9 cellular contexts compared by ENCODE assay signal in genomic region chr10:124739119-124739921, GRCh38. TPM values are rescaled to one million over a fixed set of nuclear protein-coding genes. Genes with fewer than 3 reads are reported as not detected.
DNase-seq lines count a peak whose midpoint lies in the region; ATAC-seq and TF ChIP-seq lines count a peak whose summit lies in the region.
"Had no signal": no experiment of that assay in that cellular context is flagged by ENCODE, and none has a peak within 500 bp of the region (broad histone marks: within the 10 kb centered on the region; RNA-seq: fewer than 3 reads in every experiment).

No MANE protein-coding gene starts in this region.

- H3F3A ChIP-seq in PC-3 (ENCODE audit: low read length, unreplicated experiment) = no peaks in the 10 kb centered on the region

- H3K27me3 ChIP-seq in HUES6 (ENCODE audit: control insufficient read depth, insufficient read depth, low read length) (peaks cover 9% of the 10 kb centered on the region; the same call in 1 of the 2 replicates), PC-3 (ENCODE audit: low read length) (no peaks in the 10 kb centered on the region)

- H3K4me3 Mint-ChIP-seq in activated T-helper 1 cell treated with anti-CD3 and anti-CD28 coated beads, Interleukin-12 subunit alpha, Interleukin-12 subunit beta, Interleukin-2, Interleukin-4 antibody, amounts not matched to agents 30 ng/mL and 10 ng/mL and 1 ng/mL, durations not matched to agents 14 hours and 24 hours and 36 hours = peak overlapping the region; percentile 25
- H3K4me3 Mint-ChIP-seq in stimulated activated memory B cell treated with anti-CD40 and anti-IgM and Interleukin-4, amounts not matched to agents 10 μg/mL and 1 μg/mL and 100 μg/mL, for 72 hours = peak overlapping the region; percentile 100

- H3K9ac ChIP-seq in HUES6 (ENCODE audit: low read length) = peak overlapping the region; percentile 71
- no peak overlapping the region for H3K9ac ChIP-seq in PC-3 (ENCODE audit: low read length)

- DNase-seq in activated T-helper 1 cell treated with anti-CD3 and anti-CD28 coated beads, Interleukin-12 subunit alpha, Interleukin-12 subunit beta, Interleukin-2, Interleukin-4 antibody, amounts not matched to agents 30 ng/mL and 10 ng/mL and 1 ng/mL, durations not matched to agents 14 hours and 24 hours and 36 hours (ENCODE audit: low spot score) = no peak
- DNase-seq in iris pigment epithelial cell (ENCODE audit: low read depth) = peak; percentile 15
- no peak for DNase-seq in nucleus accumbens (lab: John Stamatoyannopoulos, UW)
- no peak for DNase-seq in stimulated activated CD4-positive, alpha-beta T cell treated with anti-CD3 and anti-CD28 coated beads, Interleukin-2, amount 100 ng/mL, for 48 hours
- no peak for DNase-seq in PC-3
- DNase-seq: activated CD4-positive, CD25-positive, alpha-beta regulatory T cell; NCI-H1694 treated with DMSO at 0.1 percent for 48 hours had no signal

- H3K4me3 ChIP-seq in HUES6 (ENCODE audit: low read depth, low read length) = peak overlapping the region; percentile 46
- H3K4me3 ChIP-seq in PC-3 (ENCODE audit: low read length) = no peak overlapping the region

- peaks cover 9% of the 10 kb centered on the region for H3K27me3 Mint-ChIP-seq in activated T-helper 1 cell treated with anti-CD3 and anti-CD28 coated beads, Interleukin-12 subunit alpha, Interleukin-12 subunit beta, Interleukin-2, Interleukin-4 antibody, amounts not matched to agents 30 ng/mL and 10 ng/mL and 1 ng/mL, durations not matched to agents 14 hours and 24 hours and 36 hours (ENCODE audit: insufficient read depth)
- no peaks in the 10 kb centered on the region for H3K27me3 Mint-ChIP-seq in stimulated activated memory B cell treated with anti-CD40 and anti-IgM and Interleukin-4, amounts not matched to agents 10 μg/mL and 1 μg/mL and 100 μg/mL, for 72 hours

- H3K9me3 ChIP-seq in HUES6 (ENCODE audit: control insufficient read depth, insufficient read depth, low read depth, low read length) (no peaks in the 10 kb centered on the region), PC-3 (ENCODE audit: low read length) (no peaks in the 10 kb centered on the region)

- POLR2A ChIA-PET in PC-3 (lab: Charles Lee; ENCODE audit: unreplicated experiment) = no interaction called here

- no peak overlapping the region for H3K4me2 ChIP-seq in PC-3 (ENCODE audit: low read length)

- no peak overlapping the region for H3K27ac Mint-ChIP-seq in activated T-helper 1 cell treated with anti-CD3 and anti-CD28 coated beads, Interleukin-12 subunit alpha, Interleukin-12 subunit beta, Interleukin-2, Interleukin-4 antibody, amounts not matched to agents 30 ng/mL and 10 ng/mL and 1 ng/mL, durations not matched to agents 14 hours and 24 hours and 36 hours
- peak overlapping the region; percentile 98 for H3K27ac Mint-ChIP-seq in stimulated activated memory B cell treated with anti-CD40 and anti-IgM and Interleukin-4, amounts not matched to agents 10 μg/mL and 1 μg/mL and 100 μg/mL, for 72 hours

- H3K4me1 Mint-ChIP-seq in activated T-helper 1 cell treated with anti-CD3 and anti-CD28 coated beads, Interleukin-12 subunit alpha, Interleukin-12 subunit beta, Interleukin-2, Interleukin-4 antibody, amounts not matched to agents 30 ng/mL and 10 ng/mL and 1 ng/mL, durations not matched to agents 14 hours and 24 hours and 36 hours (ENCODE audit: low read depth) = peaks cover 57% of the 10 kb centered on the region
- H3K4me1 Mint-ChIP-seq in stimulated activated memory B cell treated with anti-CD40 and anti-IgM and Interleukin-4, amounts not matched to agents 10 μg/mL and 1 μg/mL and 100 μg/mL, for 72 hours = peaks cover 86% of the 10 kb centered on the region

- peaks cover 32% of the 10 kb centered on the region for H3K36me3 Mint-ChIP-seq in activated T-helper 1 cell treated with anti-CD3 and anti-CD28 coated beads, Interleukin-12 subunit alpha, Interleukin-12 subunit beta, Interleukin-2, Interleukin-4 antibody, amounts not matched to agents 30 ng/mL and 10 ng/mL and 1 ng/mL, durations not matched to agents 14 hours and 24 hours and 36 hours (ENCODE audit: low read depth)
- peaks cover 12% of the 10 kb centered on the region for H3K36me3 Mint-ChIP-seq in stimulated activated memory B cell treated with anti-CD40 and anti-IgM and Interleukin-4, amounts not matched to agents 10 μg/mL and 1 μg/mL and 100 μg/mL, for 72 hours

- H3K4me1 ChIP-seq in HUES6 (ENCODE audit: control insufficient read depth, insufficient read depth, low read length) (peaks cover 68% of the 10 kb centered on the region), PC-3 (ENCODE audit: insufficient read depth, low read length) (peaks cover 39% of the 10 kb centered on the region)

- ATAC-seq in stimulated activated memory B cell treated with anti-CD40 and anti-IgM and Interleukin-4, amounts not matched to agents 10 μg/mL and 1 μg/mL and 100 μg/mL, for 72 hours = no peak
- ATAC-seq in PC-3 = no peak

- no peaks in the 10 kb centered on the region for H3K9me3 Mint-ChIP-seq in activated T-helper 1 cell treated with anti-CD3 and anti-CD28 coated beads, Interleukin-12 subunit alpha, Interleukin-12 subunit beta, Interleukin-2, Interleukin-4 antibody, amounts not matched to agents 30 ng/mL and 10 ng/mL and 1 ng/mL, durations not matched to agents 14 hours and 24 hours and 36 hours
- no peaks in the 10 kb centered on the region for H3K9me3 Mint-ChIP-seq in stimulated activated memory B cell treated with anti-CD40 and anti-IgM and Interleukin-4, amounts not matched to agents 10 μg/mL and 1 μg/mL and 100 μg/mL, for 72 hours

- intact Hi-C loops in activated T-helper 1 cell treated with anti-CD3 and anti-CD28 coated beads, Interleukin-12 subunit alpha, Interleukin-12 subunit beta, Interleukin-2, Interleukin-4 antibody, amounts not matched to agents 30 ng/mL and 10 ng/mL and 1 ng/mL, durations not matched to agents 14 hours and 24 hours and 36 hours (cut with micrococcal nuclease) = no loop called here
- intact Hi-C loops in PC-3 (cut with micrococcal nuclease) = no loop called here

- BruUV-seq in PC-3 (replicated peaks; lab: Mats Ljungman, UMichigan) = no TSS peak

- H3K79me2 ChIP-seq in PC-3 (ENCODE audit: low read length) = peaks cover 80% of the 10 kb centered on the region

- H3K9me2 ChIP-seq in PC-3 (replicated peaks; ENCODE audit: low read length) = no peaks in the 10 kb centered on the region

- H3K27ac ChIP-seq in HUES6 (ENCODE audit: low read depth, low read length) (no peak overlapping the region; the same call in 1 of the 2 replicates), PC-3 (ENCODE audit: low read length) (no peak overlapping the region)

- H4K20me1 ChIP-seq in PC-3 (ENCODE audit: low read length) = no peaks in the 10 kb centered on the region

- TF ChIP-seq CTCF in PC-3 (conservative IDR thresholded peaks at IDR 0.05; ENCODE audit: low read depth, low read length) = no peak

- H3K36me3 ChIP-seq in HUES6 (ENCODE audit: control insufficient read depth, insufficient read depth, low read length) (no peaks in the 10 kb centered on the region), PC-3 (ENCODE audit: low read depth, low read length) (no peaks in the 10 kb centered on the region)

- no peak overlapping the region for H2AFZ ChIP-seq in PC-3 (ENCODE audit: low read length)

- CTCF ChIA-PET in PC-3 (lab: Charles Lee) = no interaction called here

RNA-seq across cellular contexts. Expression of gene FAM53B, which starts 4.9 kb away (rescaled TPM):
- total RNA-seq in activated T-helper 1 cell treated with anti-CD3 and anti-CD28 coated beads, Interleukin-12 subunit alpha, Interleukin-12 subunit beta, Interleukin-2, Interleukin-4 antibody, amounts not matched to agents 30 ng/mL and 10 ng/mL and 1 ng/mL, durations not matched to agents 14 hours and 24 hours and 36 hours = 31.8 and 32.7 TPM in 2 replicates
- total RNA-seq in PC-3 (2014; rRNA removed) = 16.5 and 19.4 TPM in 2 replicates

RNA-seq across cellular contexts. Expression of gene EEF1AKMT2, which starts 52.4 kb away (rescaled TPM):
- total RNA-seq in activated T-helper 1 cell treated with anti-CD3 and anti-CD28 coated beads, Interleukin-12 subunit alpha, Interleukin-12 subunit beta, Interleukin-2, Interleukin-4 antibody, amounts not matched to agents 30 ng/mL and 10 ng/mL and 1 ng/mL, durations not matched to agents 14 hours and 24 hours and 36 hours = 20.5 and 21.3 TPM in 2 replicates
- total RNA-seq in PC-3 (2014; rRNA removed) = 18.2 and 19.6 TPM in 2 replicates
